16 cellular contexts compared by ENCODE assay signal in genomic region chr3:190249414-190249813, GRCh38.
DNase-seq lines count a peak whose midpoint lies in the region; ATAC-seq and TF ChIP-seq lines count a peak whose summit lies in the region.
"Had no signal": no experiment of that assay in that cellular context is flagged by ENCODE, and none has a peak within 500 bp of the region (broad histone marks: within the 10 kb centered on the region; RNA-seq: fewer than 3 reads in every experiment).

No MANE protein-coding gene starts in this region.

- H3K9me3 ChIP-seq in HCT116 (ENCODE audit: control insufficient read depth in 1 of 2, insufficient read depth in 1 of 2, low read depth in 1 of 2, low read length in 2 of 2) (peaks cover 0 to 4% of the 10 kb centered on the region in 2 experiments; a peak in 2 of 4 replicates), liver (ENCODE audit: control insufficient read depth in 4 of 4, low read length in 3 of 4) (no peaks in the 10 kb centered on the region), left lung (peaks cover 0 to 20% of the 10 kb centered on the region in 2 donors)

- H3K36me3 ChIP-seq in HCT116 (ENCODE audit: control insufficient read depth in 1 of 2, insufficient read depth in 2 of 2, low read length in 2 of 2) (no peaks in the 10 kb centered on the region), liver (ENCODE audit: control insufficient read depth in 4 of 4, insufficient read depth in 3 of 4, low read depth in 1 of 4, low read length in 3 of 4) (no peaks in the 10 kb centered on the region), left lung (no peaks in the 10 kb centered on the region)
- H3K36me3 ChIP-seq: BLaER1 treated with 17β-estradiol and CSF1 and Interleukin-3, amounts not matched to agents 10 nM and 100 nM had no signal

- no peak overlapping the region for H3K4me2 ChIP-seq in HCT116 (ENCODE audit: low read length)
- H3K4me2 ChIP-seq: BLaER1 treated with 17β-estradiol and CSF1 and Interleukin-3, amounts not matched to agents 10 nM and 100 nM had no signal

- H3K9me2 ChIP-seq in HCT116 (ENCODE audit: insufficient read depth): no peaks in the 10 kb centered on the region

- intact Hi-C loops in HCT116 (cut with micrococcal nuclease): no loop called here
- intact Hi-C loops in left lung (cut with DNase I): no loop called here

- CTCF ChIA-PET in HCT116 (lab: Charles Lee): no interaction called here

- no peak for TF ChIP-seq RAD21 in HCT116 (IDR thresholded peaks at IDR 0.05; ENCODE audit: low read depth)
- TF ChIP-seq RAD21 in liver (IDR thresholded peaks at IDR 0.05): no peak

- no peak for TF ChIP-seq POLR2A in HCT116 (IDR thresholded peaks at IDR 0.05; ENCODE audit: borderline replicate concordance, extremely low read depth, insufficient read depth, insufficient read length)

- TF ChIP-seq CTCF in C4-2B (conservative IDR thresholded peaks at IDR 0.05): peak; percentile 22; the same call in 1 of the 2 replicates
- TF ChIP-seq CTCF in GM12864 (IDR thresholded peaks at IDR 0.05; ENCODE audit: low read depth, low read length, missing control alignments): peak; percentile 20
- peak in 2 of 3 experiments; percentile 25 to 26; a peak in 2 of 6 replicates for TF ChIP-seq CTCF in HCT116 (IDR thresholded peaks at IDR 0.05 in 2 of 3, conservative IDR thresholded peaks at IDR 0.05 in 1 of 3; ENCODE audit: borderline replicate concordance in 1 of 3, insufficient read depth in 1 of 3, low read depth in 2 of 3, low read length in 2 of 3)
- TF ChIP-seq CTCF in liver (IDR thresholded peaks at IDR 0.05; ENCODE audit: low read depth, low read length, missing input control): peak; percentile 0
- TF ChIP-seq CTCF in left lung (IDR thresholded peaks at IDR 0.05): no peak

- DNase-seq in GM12864 (ENCODE audit: low read depth) (no peak), HCT116 (ENCODE audit: low read depth, low spot score) (no peak), hypothalamus (lab: John Stamatoyannopoulos, UW) (no peak), left lung (no peak)
- DNase-seq: ACHN; CD4-positive, alpha-beta T cell; DMS79; EL; Kasumi-1 had no signal

- RAD21 ChIA-PET in HCT116 (lab: Charles Lee; ENCODE audit: low non-redundant PET in 1 of 2, low total read pairs in 2 of 2, uncharacterized antibody in 2 of 2, unreplicated experiment in 2 of 2): no interaction called here

- H4K20me1 ChIP-seq in HCT116 (ENCODE audit: insufficient read depth): no peaks in the 10 kb centered on the region
- H4K20me1 ChIP-seq: BLaER1 treated with 17β-estradiol and CSF1 and Interleukin-3, amounts not matched to agents 10 nM and 100 nM had no signal

- H3K27me3 ChIP-seq in HCT116 (ENCODE audit: insufficient read depth, low read length): no peaks in the 10 kb centered on the region
- H3K27me3 ChIP-seq in liver (ENCODE audit: control insufficient read depth in 4 of 4, insufficient read depth in 4 of 4, low read length in 3 of 4): no peaks in the 10 kb centered on the region
- no peaks in the 10 kb centered on the region for H3K27me3 ChIP-seq in left lung
- H3K27me3 ChIP-seq: BLaER1 treated with 17β-estradiol and CSF1 and Interleukin-3, amounts not matched to agents 10 nM and 100 nM had no signal

- no TSS peak for BruUV-seq in HCT116 (replicated peaks; lab: Mats Ljungman, UMichigan)

- no peaks in the 10 kb centered on the region for H3K4me1 ChIP-seq in HCT116 (ENCODE audit: control insufficient read depth in 1 of 2, insufficient read depth in 2 of 2, low read length in 2 of 2)
- H3K4me1 ChIP-seq in liver (ENCODE audit: control insufficient read depth in 4 of 4, insufficient read depth in 4 of 4, low read length in 3 of 4): no peaks in the 10 kb centered on the region
- no peaks in the 10 kb centered on the region for H3K4me1 ChIP-seq in left lung

- WGBS in liver: 89% methylated on average over 2 of the region's 2 CpGs

- H3K9ac ChIP-seq in HCT116 (ENCODE audit: low read length): no peak overlapping the region
- H3K9ac ChIP-seq in liver (ENCODE audit: low read depth in 1 of 2, low read length in 2 of 2): no peak overlapping the region
- H3K9ac ChIP-seq: BLaER1 treated with 17β-estradiol and CSF1 and Interleukin-3, amounts not matched to agents 10 nM and 100 nM had no signal

- H3K4me3 ChIP-seq in GM12864 (ENCODE audit: low read depth, low read length) (no peak overlapping the region), HCT116 (replicated peaks in 1 of 2; ENCODE audit: low read depth in 1 of 2, low read length in 2 of 2) (no peak overlapping the region), liver (ENCODE audit: low read depth in 1 of 3, low read length in 3 of 3) (no peak overlapping the region), left lung (no peak overlapping the region)
- H3K4me3 ChIP-seq: BLaER1 treated with 17β-estradiol and CSF1 and Interleukin-3, amounts not matched to agents 10 nM and 100 nM; K562 had no signal

- no peaks in the 10 kb centered on the region for H3K79me2 ChIP-seq in HCT116 (ENCODE audit: insufficient read depth, low read length)

- ATAC-seq in HCT116 (no peak), HG03139 (IDR thresholded peaks at IDR 0.05; ENCODE audit: unreplicated experiment) (no peak), left lung (no peak), HG03025 (IDR thresholded peaks at IDR 0.05; ENCODE audit: low FRiP score, unreplicated experiment) (no peak)
- ATAC-seq: K562 had no signal

- POLR2A ChIA-PET in HCT116 (lab: Charles Lee): no interaction called here

- no peak overlapping the region for H3K27ac ChIP-seq in C4-2B
- H3K27ac ChIP-seq in HCT116 (ENCODE audit: low read depth, low read length): no peak overlapping the region
- no peak overlapping the region for H3K27ac ChIP-seq in liver (ENCODE audit: low read depth in 1 of 2, low read length in 2 of 2)
- no peak overlapping the region for H3K27ac ChIP-seq in left lung
- H3K27ac ChIP-seq: BLaER1 treated with 17β-estradiol and CSF1 and Interleukin-3, amounts not matched to agents 10 nM and 100 nM; HL-60 had no signal

- H2AFZ ChIP-seq in HCT116 (ENCODE audit: low read depth, low read length, poor library complexity, severe bottlenecking): no peak overlapping the region

TF ChIP-seq in HCT116, 20 proteins besides CTCF, POLR2A, EP300 and RAD21 (continues in another document):
- TF ChIP-seq ATF3 (IDR thresholded peaks at IDR 0.05) (no peak), ZBTB33 (IDR thresholded peaks at IDR 0.05; ENCODE audit: extremely low read depth, insufficient replicate concordance, low read length) (no peak), JUND (IDR thresholded peaks at IDR 0.05) (no peak), ZFX (IDR thresholded peaks at IDR 0.05) (no peak), SRF (IDR thresholded peaks at IDR 0.05; ENCODE audit: low read depth) (no peak)

TF ChIP-seq in liver, 16 proteins besides CTCF, POLR2A, EP300 and RAD21 (continues in another document):
- no peak for TF ChIP-seq SP1 (IDR thresholded peaks at IDR 0.05)
- TF ChIP-seq EGR1 (IDR thresholded peaks at IDR 0.05; ENCODE audit: low read depth in 2 of 2): no peak
- no peak for TF ChIP-seq REST (IDR thresholded peaks at IDR 0.05)
- TF ChIP-seq ZBTB33 (IDR thresholded peaks at IDR 0.05): no peak
- TF ChIP-seq GABPA (IDR thresholded peaks at IDR 0.05 in 1 of 2, conservative IDR thresholded peaks at IDR 0.05 in 1 of 2): no peak
- no peak for TF ChIP-seq MAX (IDR thresholded peaks at IDR 0.05)
- TF ChIP-seq ATF3 (IDR thresholded peaks at IDR 0.05): no peak
- no peak for TF ChIP-seq HNF4G (IDR thresholded peaks at IDR 0.05)
- TF ChIP-seq RXRA (IDR thresholded peaks at IDR 0.05): no peak
- no peak for TF ChIP-seq FOXA2 (IDR thresholded peaks at IDR 0.05)
- no peak for TF ChIP-seq FOXA1 (IDR thresholded peaks at IDR 0.05)

Comparison
In these comparisons a context has a peak if more than half of its experiments do, and no peak if none do; other contexts are left out.
1. CTCF ChIP-seq: peak in C4-2B (single experiment), GM12864 (single experiment), HCT116 (2 of 3) and liver (single experiment); none in left lung (0 of 2).